ENCODE assay signal across 1 cellular context in genomic region chr14:20855652-20856291, GRCh38.
TF ChIP-seq lines count a peak whose summit lies in the region.

No MANE protein-coding gene starts in this region.

TF ChIP-seq in K562, 482 proteins besides CTCF, POLR2A, EP300 and RAD21 (continued from another document and continues in another):
- no peak for TF ChIP-seq PBX2 (CRISPR knock-in tag; IDR thresholded peaks at IDR 0.05; ENCODE audit: low read depth)
- TF ChIP-seq PBX2 (tag; conservative IDR thresholded peaks at IDR 0.05; ENCODE audit: low read depth) = no peak
- no peak for TF ChIP-seq ZNF408 (CRISPR knock-in tag; IDR thresholded peaks at IDR 0.05; ENCODE audit: low read depth)
- TF ChIP-seq ZBTB33 (CRISPR knock-in tag; IDR thresholded peaks at IDR 0.05) = no peak
- TF ChIP-seq NCOA4 (IDR thresholded peaks at IDR 0.05; ENCODE audit: partially characterized antibody) = no peak
- no peak for TF ChIP-seq ESRRA (IDR thresholded peaks at IDR 0.05; ENCODE audit: borderline replicate concordance, low read depth)
- TF ChIP-seq TRIM28 (IDR thresholded peaks at IDR 0.05) = no peak
- TF ChIP-seq SAP30 (IDR thresholded peaks at IDR 0.05; ENCODE audit: borderline replicate concordance, insufficient read depth, low read depth, low read length, poor library complexity, severe bottlenecking) = no peak
- TF ChIP-seq SNRNP70 (optimal IDR thresholded peaks at IDR 0.05; ENCODE audit: low read depth, low read length) = no peak
- no peak for TF ChIP-seq ZC3H11A (IDR thresholded peaks at IDR 0.05; ENCODE audit: low read depth, low read length)
- TF ChIP-seq TCF3 (CRISPR knock-in tag; IDR thresholded peaks at IDR 0.05) = no peak
- peak; percentile 78 for TF ChIP-seq MIER1 (IDR thresholded peaks at IDR 0.05; ENCODE audit: low read depth)
- no peak for TF ChIP-seq TFAP4 (CRISPR knock-in tag; IDR thresholded peaks at IDR 0.05; ENCODE audit: borderline replicate concordance)
- no peak for TF ChIP-seq HNRNPUL1 (IDR thresholded peaks at IDR 0.05; ENCODE audit: low read length)
- no peak for TF ChIP-seq HOMEZ (CRISPR knock-in tag; IDR thresholded peaks at IDR 0.05)
- TF ChIP-seq CSDE1 (IDR thresholded peaks at IDR 0.05) = no peak
- no peak for TF ChIP-seq TEAD2 (tag; IDR thresholded peaks at IDR 0.05)
- no peak for TF ChIP-seq CUX1 (CRISPR knock-in tag; IDR thresholded peaks at IDR 0.05)
- no peak for TF ChIP-seq ZNF407 (IDR thresholded peaks at IDR 0.05; ENCODE audit: low read depth)
- no peak for TF ChIP-seq ZNF263 (CRISPR knock-in tag; IDR thresholded peaks at IDR 0.05; ENCODE audit: borderline replicate concordance)
- no peak for TF ChIP-seq ZNF583 (CRISPR knock-in tag; IDR thresholded peaks at IDR 0.05)
- no peak for TF ChIP-seq NR2F6 (CRISPR knock-in tag; IDR thresholded peaks at IDR 0.05)
- no peak for TF ChIP-seq ZNF449 (CRISPR knock-in tag; IDR thresholded peaks at IDR 0.05)
- no peak for TF ChIP-seq ZKSCAN3 (CRISPR knock-in tag; IDR thresholded peaks at IDR 0.05)
- TF ChIP-seq CC2D1A (IDR thresholded peaks at IDR 0.05) = peak; percentile 68; the same call in 1 of the 2 replicates
- 0 out of 2 replicates have a peak, but pooled peaks have one; percentile 32 for TF ChIP-seq NBN (IDR thresholded peaks at IDR 0.05; ENCODE audit: low read depth)
- no peak for TF ChIP-seq PTRF (tag; IDR thresholded peaks at IDR 0.05)
- TF ChIP-seq CEBPG (CRISPR knock-in tag; IDR thresholded peaks at IDR 0.05) = no peak
- no peak for TF ChIP-seq CEBPG (tag; conservative IDR thresholded peaks at IDR 0.05 in 1 of 2, IDR thresholded peaks at IDR 0.05 in 1 of 2)
- TF ChIP-seq HDAC3 (IDR thresholded peaks at IDR 0.05; ENCODE audit: borderline replicate concordance, partially characterized antibody) = no peak
- no peak for TF ChIP-seq ZKSCAN8 (CRISPR knock-in tag; IDR thresholded peaks at IDR 0.05)
- TF ChIP-seq NFIX (CRISPR knock-in tag; IDR thresholded peaks at IDR 0.05; ENCODE audit: low read depth) = no peak
- no peak for TF ChIP-seq IFI16 (CRISPR knock-in tag; IDR thresholded peaks at IDR 0.05)
- TF ChIP-seq JUNB (CRISPR knock-in tag; conservative IDR thresholded peaks at IDR 0.05) = no peak
- TF ChIP-seq ZBTB9 (CRISPR knock-in tag; IDR thresholded peaks at IDR 0.05) = no peak
- no peak for TF ChIP-seq CREM (IDR thresholded peaks at IDR 0.05; ENCODE audit: low read depth)
- peak; percentile 50; the same call in 1 of the 2 replicates for TF ChIP-seq MAFF (IDR thresholded peaks at IDR 0.05; ENCODE audit: low read length)
- no peak for TF ChIP-seq E2F3 (CRISPR knock-in tag; IDR thresholded peaks at IDR 0.05)
- TF ChIP-seq HMG20B (CRISPR knock-in tag; IDR thresholded peaks at IDR 0.05) = no peak
- no peak for TF ChIP-seq NR4A1 (CRISPR knock-in tag; IDR thresholded peaks at IDR 0.05)
- TF ChIP-seq NR4A1 (tag; IDR thresholded peaks at IDR 0.05) = no peak
